ENCODE assay signal across 8 cellular contexts in the genomic region with DNA sequence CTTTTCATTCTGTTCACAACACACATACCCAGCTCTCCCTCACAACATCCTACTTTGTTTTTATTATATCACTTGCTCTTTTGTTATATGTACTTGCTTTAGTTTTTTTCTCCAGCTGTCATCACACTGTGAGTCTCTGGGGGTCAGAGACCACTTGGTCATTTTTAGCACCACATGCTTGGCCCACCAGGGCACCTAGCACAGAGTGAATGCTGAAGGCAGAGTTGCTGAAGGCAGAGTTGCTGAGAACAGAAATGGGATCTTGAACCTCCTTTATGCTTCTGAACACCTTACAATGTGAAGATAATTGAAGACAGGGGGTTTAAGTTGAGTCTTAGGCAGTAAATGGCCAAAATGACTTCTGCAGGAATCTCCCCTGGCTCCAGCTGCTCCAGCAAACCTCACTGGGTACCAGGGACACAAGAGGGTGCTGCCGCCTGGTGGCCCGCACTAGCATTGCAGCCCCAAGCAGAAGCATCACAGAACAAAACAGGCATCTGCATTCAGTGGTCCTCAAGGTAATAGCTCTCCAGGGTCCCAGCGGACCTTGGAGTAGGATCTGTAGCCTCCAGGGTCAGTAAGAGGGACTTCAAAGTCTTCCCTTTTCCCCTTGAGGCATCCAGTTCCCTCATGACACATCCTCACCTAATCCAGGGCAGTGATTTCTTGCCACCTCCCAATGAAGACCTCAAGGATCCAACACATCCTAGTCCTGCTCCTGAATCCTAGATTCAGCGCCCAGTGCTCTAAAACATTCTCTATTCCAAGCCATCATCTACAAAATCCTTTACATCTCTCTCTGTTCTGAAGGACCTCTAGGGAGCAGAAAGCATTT.
DNase-seq lines count a peak whose midpoint lies in the region; ATAC-seq and TF ChIP-seq lines count a peak whose summit lies in the region.

No MANE protein-coding gene starts in this region.

- H3K4me1 Mint-ChIP-seq in immature natural killer cell: no peaks in the 10 kb centered on the region

- no peak overlapping the region for H3K27ac Mint-ChIP-seq in immature natural killer cell

- H3K36me3 Mint-ChIP-seq in immature natural killer cell: no peaks in the 10 kb centered on the region

- peaks cover 18 to 58% (median 24%) of the 10 kb centered on the region in 6 donors for H3K9me3 Mint-ChIP-seq in immature natural killer cell

- no peaks in the 10 kb centered on the region for H3K4me1 ChIP-seq in gastrocnemius medialis

- H3K36me3 ChIP-seq in gastrocnemius medialis: no peaks in the 10 kb centered on the region

- TF ChIP-seq CTCF in gastrocnemius medialis (IDR thresholded peaks at IDR 0.05 in 4 of 5, conservative IDR thresholded peaks at IDR 0.05 in 1 of 5): peak; percentile 15 to 59 (median 35)

- H3K9me3 ChIP-seq in gastrocnemius medialis: no peaks in the 10 kb centered on the region

- no peak overlapping the region for H3K4me3 ChIP-seq in gastrocnemius medialis

- no peaks in the 10 kb centered on the region for H3K27me3 ChIP-seq in gastrocnemius medialis

- no peak overlapping the region for H3K27ac ChIP-seq in gastrocnemius medialis

- in situ Hi-C loops in KBM-7 (cut with MboI; ENCODE audit: low pct_unique_long_range_greater_than_20kb, low sequenced_read_pairs) (no loop called here), T47D (cut with HindIII; ENCODE audit: low pct_unique_long_range_greater_than_20kb, low sequenced_read_pairs) (no loop called here), gastrocnemius medialis (cut with MboI; ENCODE audit: low sequenced_read_pairs in 4 of 4) (loop anchor here in 1 of 4 donors (25.0 kb wide), 1 partner anchor 120 kb away; no protein-coding TSS in a partner anchor)

- no peak for TF ChIP-seq POLR2A in gastrocnemius medialis (IDR thresholded peaks at IDR 0.05)

- H3K4me3 Mint-ChIP-seq in immature natural killer cell: no peak overlapping the region

- H3K27me3 Mint-ChIP-seq in immature natural killer cell (ENCODE audit: low read depth in 3 of 3): peaks cover 0 to 5% (median 3%) of the 10 kb centered on the region in 3 donors

- intact Hi-C loops in gastrocnemius medialis (cut with DNase I; ENCODE audit: low total_unique reads): no loop called here

- peak; percentile 34 for DNase-seq in activated CD4-positive, alpha-beta T cell treated with anti-CD3 and anti-CD28 coated beads for 48 hours
- DNase-seq in activated CD4-positive, alpha-beta T cell treated with anti-CD3 and anti-CD28 coated beads, Interleukin-2, amount 50 U/mL, for 1 hour: no peak
- DNase-seq in KBM-7 (peak; percentile 36), T47D (ENCODE audit: low read depth in 1 of 2, low spot score in 1 of 2) (peak; percentile 35 to 48), gastrocnemius medialis (no peak), immature natural killer cell (no peak), mesenteric fat pad (ENCODE audit: low spot score) (no peak)

- ATAC-seq in gastrocnemius medialis (no peak), HG02973 (IDR thresholded peaks at IDR 0.05; ENCODE audit: unreplicated experiment) (no peak)

Comparison
In these comparisons a context has a peak if more than half of its experiments do, and no peak if none do; other contexts are left out.
1. DNase-seq: peak in activated CD4-positive, alpha-beta T cell treated with anti-CD3 and anti-CD28 coated beads for 48 hours (single experiment), KBM-7 (single experiment) and T47D (2 of 2); none in activated CD4-positive, alpha-beta T cell treated with anti-CD3 and anti-CD28 coated beads, Interleukin-2, amount 50 U/mL, for 1 hour (single experiment), gastrocnemius medialis (0 of 2), immature natural killer cell (0 of 3) and mesenteric fat pad (single experiment).